8 cellular contexts compared by ENCODE assay signal in the genomic region with DNA sequence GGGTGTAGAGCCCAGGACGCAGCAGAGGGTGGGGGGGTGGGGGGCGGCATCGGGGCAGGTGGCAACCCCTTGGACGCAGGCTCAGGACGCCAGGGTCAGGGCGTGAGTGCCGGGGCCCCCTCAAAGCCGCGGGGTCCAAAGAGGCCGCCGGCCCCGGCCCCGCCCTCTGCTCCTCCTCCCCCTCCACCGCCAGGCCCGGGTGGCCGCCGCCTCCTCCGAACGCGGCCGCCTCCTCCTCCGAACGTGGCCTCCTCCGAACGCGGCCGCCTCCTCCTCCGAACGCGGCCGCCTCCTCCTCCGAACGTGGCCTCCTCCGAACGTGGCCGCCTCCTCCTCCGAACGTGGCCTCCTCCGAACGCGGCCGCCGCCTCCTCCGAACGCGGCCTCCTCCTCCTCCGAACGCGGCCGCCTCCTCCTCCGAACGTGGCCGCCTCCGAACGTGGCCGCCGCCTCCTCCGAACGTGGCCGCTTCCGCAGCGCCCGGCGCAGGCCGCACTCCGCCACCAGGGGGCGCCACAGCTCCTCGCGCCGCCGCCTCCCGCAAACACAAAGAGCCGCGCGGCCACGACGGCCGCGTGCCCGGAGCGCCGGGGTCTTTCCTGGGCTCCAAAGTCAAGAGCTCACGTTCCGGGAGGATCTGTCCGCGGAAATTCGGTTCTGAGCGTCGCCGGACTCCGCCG. TPM values are rescaled to one million over a fixed set of nuclear protein-coding genes. Genes with fewer than 3 reads are reported as not detected.
DNase-seq lines count a peak whose midpoint lies in the region; ATAC-seq and TF ChIP-seq lines count a peak whose summit lies in the region.

No MANE protein-coding gene starts in this region.

- H3K9me3 ChIP-seq in CD8-positive, alpha-beta memory T cell (ENCODE audit: low read length): no peaks in the 10 kb centered on the region
- no peaks in the 10 kb centered on the region for H3K9me3 ChIP-seq in GM23248 (ENCODE audit: low read depth)

- H3K36me3 Mint-ChIP-seq in CD8-positive, alpha-beta memory T cell: no peaks in the 10 kb centered on the region
- H3K36me3 Mint-ChIP-seq in MCF 10A (ENCODE audit: insufficient read depth, unreplicated experiment): no peaks in the 10 kb centered on the region

- in situ Hi-C loops in GM23248 (cut with MboI): no loop called here

- peak overlapping the region; percentile 82; the same call in 1 of the 2 replicates for H2AFZ ChIP-seq in GM23248

- no TSS peak for BruUV-seq in MCF 10A (replicated peaks; lab: Mats Ljungman, UMichigan)

- no peak for ATAC-seq in HG02870 (IDR thresholded peaks at IDR 0.05; ENCODE audit: unreplicated experiment)

- H3K27me3 Mint-ChIP-seq in CD8-positive, alpha-beta memory T cell: peaks cover 25 to 47% of the 10 kb centered on the region in 2 donors
- H3K27me3 Mint-ChIP-seq in MCF 10A (ENCODE audit: insufficient read depth, unreplicated experiment): peaks cover 12% of the 10 kb centered on the region

- H3K4me1 Mint-ChIP-seq in CD8-positive, alpha-beta memory T cell: peaks cover 5 to 19% (median 9%) of the 10 kb centered on the region in 3 donors
- peaks cover 19% of the 10 kb centered on the region for H3K4me1 Mint-ChIP-seq in MCF 10A (ENCODE audit: insufficient read depth, unreplicated experiment)

- H3K4me3 Mint-ChIP-seq in CD8-positive, alpha-beta memory T cell: peak overlapping the region; percentile 23 to 76 (median 70)
- H3K4me3 Mint-ChIP-seq in MCF 10A (ENCODE audit: unreplicated experiment): peak overlapping the region; percentile 82

- no peaks in the 10 kb centered on the region; the same call in 1 of the 2 replicates for H3F3A ChIP-seq in GM23248 (ENCODE audit: insufficient read depth)

- WGBS in GM23248 (ENCODE audit: low coverage in 1 of 2, low lambda C conversion rate in 2 of 2, missing lambda C conversion rate in 2 of 2), 2 experiments: 1 to 2% methylated on average over 37 to 73 of the region's 92 CpGs

- peak overlapping the region; percentile 80 for H3K9ac ChIP-seq in GM23248

- H3K36me3 ChIP-seq in CD8-positive, alpha-beta memory T cell (ENCODE audit: insufficient read depth, low read length): no peaks in the 10 kb centered on the region
- H3K36me3 ChIP-seq in GM23248 (ENCODE audit: low read depth): no peaks in the 10 kb centered on the region

- POLR2A ChIA-PET in CD8-positive, alpha-beta memory T cell (lab: Charles Lee): interaction anchor here (0.7 kb wide), 2 partner anchors 55 to 724 kb away, joined by 3 read pairs; partner anchors contain the start of gene NOC2L
- POLR2A ChIA-PET in MCF 10A (lab: Yijun Ruan, JAX): interaction anchor here (0.7 to 3.0 kb wide), 3 partner anchors 34 to 79 kb away, joined by 3 to 18 read pairs (median 11); partner anchors contain the start of gene PLEKHN1

- peak; percentile 72 to 87 (median 83) for DNase-seq in CD8-positive, alpha-beta memory T cell
- DNase-seq in GM23248 (peak; percentile 89), NCI-H187 treated with DMSO at 0.1 percent for 48 hours (lab: John Stamatoyannopoulos, UW) (peak; percentile 21), MCF 10A (ENCODE audit: unreplicated experiment) (peak; percentile 79), islet precursor cell (peak; percentile 88)
- DNase-seq in stimulated activated CD4-positive, alpha-beta T cell treated with anti-CD3 and anti-CD28 coated beads, Interleukin-1b, Interleukin-23, amount 100 ng/mL, for 24 hours (ENCODE audit: low read depth in 4 of 4, low spot score in 1 of 4): peak; percentile 73 to 82 (median 75)

- H3K9me3 Mint-ChIP-seq in CD8-positive, alpha-beta memory T cell: peaks cover 0 to 4% (median 1%) of the 10 kb centered on the region in 5 donors
- H3K9me3 Mint-ChIP-seq in MCF 10A (ENCODE audit: unreplicated experiment): no peaks in the 10 kb centered on the region

- no peaks in the 10 kb centered on the region for H3K9me2 ChIP-seq in GM23248 (ENCODE audit: insufficient read depth)

- no peak overlapping the region for H3K4me3 ChIP-seq in CD8-positive, alpha-beta memory T cell (ENCODE audit: low read length)
- H3K4me3 ChIP-seq in GM23248 (peak overlapping the region; percentile 83), WI38 (ENCODE audit: low read depth, low read length) (peak overlapping the region; percentile 39)

- peak overlapping the region; percentile 83 for H3K4me2 ChIP-seq in GM23248 (ENCODE audit: unreplicated experiment)

- peak; percentile 56 for TF ChIP-seq CTCF in WI38 (IDR thresholded peaks at IDR 0.05; ENCODE audit: low read depth, low read length)
- peak; percentile 96 for TF ChIP-seq CTCF in MCF 10A (IDR thresholded peaks at IDR 0.05; ENCODE audit: unreplicated experiment)

- no peaks in the 10 kb centered on the region for H4K20me1 ChIP-seq in GM23248 (ENCODE audit: insufficient read depth)

- no peaks in the 10 kb centered on the region for H3K79me2 ChIP-seq in GM23248 (ENCODE audit: insufficient read depth)

- peaks cover 10% of the 10 kb centered on the region for H3K27me3 ChIP-seq in CD8-positive, alpha-beta memory T cell (ENCODE audit: insufficient read depth, low read length, poor library complexity, severe bottlenecking)
- H3K27me3 ChIP-seq in GM23248 (replicated peaks; ENCODE audit: insufficient read depth): no peaks in the 10 kb centered on the region

- H3K27ac ChIP-seq in CD8-positive, alpha-beta memory T cell (ENCODE audit: low read depth, low read length): no peak overlapping the region
- no peak overlapping the region for H3K27ac ChIP-seq in GM23248

- H3K4me1 ChIP-seq in CD8-positive, alpha-beta memory T cell (ENCODE audit: insufficient read depth, low read length): no peaks in the 10 kb centered on the region
- peaks cover 17% of the 10 kb centered on the region for H3K4me1 ChIP-seq in GM23248 (ENCODE audit: insufficient read depth)

- CTCF ChIA-PET in CD8-positive, alpha-beta memory T cell (lab: Charles Lee): interaction anchor here (0.8 to 2.5 kb wide), 11 partner anchors 12 to 218 kb away, joined by 3 to 13 read pairs (median 4); partner anchors contain the start of genes NOC2L and PLEKHN1
- CTCF ChIA-PET in MCF 10A (lab: Yijun Ruan, JAX): interaction anchor here (0.7 to 4.3 kb wide), 11 partner anchors 10 to 160 kb away, joined by 3 to 34 read pairs (median 5); partner anchors contain the start of gene SAMD11

- intact Hi-C loops in MCF 10A (cut with micrococcal nuclease): loop anchor here (1.0 to 5.0 kb wide), 3 partner anchors 17 to 70 kb away; no protein-coding TSS in a partner anchor

- H3K27ac Mint-ChIP-seq in CD8-positive, alpha-beta memory T cell: peak overlapping the region in 1 of 8 donors; percentile 15
- peak overlapping the region; percentile 63 for H3K27ac Mint-ChIP-seq in MCF 10A (ENCODE audit: low read depth, unreplicated experiment)

RNA-seq across cellular contexts. Expression of gene SAMD11, which starts 19.3 kb away (rescaled TPM):
- not detected for total RNA-seq in CD8-positive, alpha-beta memory T cell
- 0.20 TPM for polyA plus RNA-seq in CD8-positive, alpha-beta memory T cell
- 40.9 and 68.3 TPM in 2 replicates for total RNA-seq in GM23248 (2014; rRNA removed; shearing (Covaris generic))
- 8.0 and 8.2 TPM in 2 replicates for polyA plus RNA-seq in GM23248 (2016; fragmentation: Nextera tagmentation; extraction: Ambion mirVana)
- not detected in 2 replicates for total RNA-seq in MCF 10A (2022)

RNA-seq across cellular contexts. Expression of gene NOC2L, which starts 54.6 kb away (rescaled TPM):
- total RNA-seq in CD8-positive, alpha-beta memory T cell: 100 to 1,000 TPM; 175 to 187 TPM
- polyA plus RNA-seq in CD8-positive, alpha-beta memory T cell: 72.3 TPM
- 66.4 and 67.3 TPM in 2 replicates for total RNA-seq in GM23248 (2014; rRNA removed; shearing (Covaris generic))
- polyA plus RNA-seq in GM23248 (2016; fragmentation: Nextera tagmentation; extraction: Ambion mirVana): 64.0 and 65.0 TPM in 2 replicates
- total RNA-seq in MCF 10A (2022): 117 and 136 TPM in 2 replicates

RNA-seq across cellular contexts. Expression of gene KLHL17, which starts 56.0 kb away (rescaled TPM):
- 10 to 100 TPM; 27.6 to 28.6 TPM for total RNA-seq in CD8-positive, alpha-beta memory T cell
- polyA plus RNA-seq in CD8-positive, alpha-beta memory T cell: 1.4 TPM
- 19.2 and 23.3 TPM in 2 replicates for total RNA-seq in GM23248 (2014; rRNA removed; shearing (Covaris generic))
- polyA plus RNA-seq in GM23248 (2016; fragmentation: Nextera tagmentation; extraction: Ambion mirVana): 4.7 and 5.5 TPM in 2 replicates
- total RNA-seq in MCF 10A (2022): 15.1 and 18.1 TPM in 2 replicates

Comparison
In these comparisons a context has a peak if more than half of its experiments do, and no peak if none do; other contexts are left out.
1. DNase-seq: peak in every context shown above with its lines; median percentile 89 in GM23248; 88 in islet precursor cell; 83 in CD8-positive, alpha-beta memory T cell; 79 in MCF 10A; 75 in stimulated activated CD4-positive, alpha-beta T cell treated with anti-CD3 and anti-CD28 coated beads, Interleukin-1b, Interleukin-23, amount 100 ng/mL, for 24 hours; 21 in NCI-H187 treated with DMSO at 0.1 percent for 48 hours.
2. RNA of gene SAMD11, which starts 19.3 kb away (total RNA-seq): 40.9 to 68.3 TPM in GM23248; not detected in MCF 10A and not detected in CD8-positive, alpha-beta memory T cell; every median in the first group is over 10 times any median in the second.